In the genomic region with DNA sequence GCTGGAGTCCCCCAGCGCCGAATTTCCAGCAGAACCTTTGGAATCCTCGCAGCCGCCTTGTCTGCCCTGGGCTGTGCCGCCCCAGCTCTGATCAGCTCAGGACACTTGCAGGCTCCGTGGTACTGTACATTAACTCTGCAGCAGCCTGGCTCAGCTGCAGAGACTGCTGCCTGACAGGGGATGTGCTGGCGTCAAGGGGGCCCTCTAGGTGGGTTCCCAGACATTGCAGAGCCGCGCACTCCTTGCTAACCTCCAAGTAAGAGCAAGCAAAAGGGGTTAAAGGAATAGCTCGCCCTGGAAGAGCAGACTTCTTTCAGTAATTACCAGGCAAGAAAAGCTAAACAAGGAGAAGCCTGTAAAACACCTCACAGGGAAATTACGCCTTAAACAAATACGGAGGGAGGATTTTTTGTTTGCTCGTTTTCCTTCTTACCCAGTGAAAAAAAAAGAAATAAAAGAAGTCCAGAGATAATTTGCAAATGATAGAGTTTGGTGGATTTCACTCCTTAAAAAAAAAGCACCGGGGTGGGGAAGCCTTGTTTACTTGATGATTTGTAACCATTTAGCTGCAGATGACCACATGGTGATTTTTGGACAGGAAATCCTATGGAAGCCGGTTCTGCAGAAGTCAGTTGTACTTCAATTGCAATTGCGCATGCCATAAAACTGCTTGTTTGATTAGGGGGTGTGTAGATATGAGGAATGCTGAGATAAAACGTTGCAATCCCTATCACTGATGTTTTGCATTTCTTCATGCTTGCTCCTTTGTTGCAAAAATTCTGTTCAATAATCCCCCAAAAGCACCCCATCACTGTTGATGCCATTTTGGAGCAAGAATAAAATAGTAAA, we compare ENCODE assay signal across 8 cellular contexts.
DNase-seq lines count a peak whose midpoint lies in the region; ATAC-seq lines count a peak whose summit lies in the region.

No MANE protein-coding gene starts in this region.

- peak; percentile 15 for DNase-seq in 8988T
- DNase-seq in HT-29 (ENCODE audit: low spot score): peak; percentile 72
- peak; percentile 78 for DNase-seq in SK-MEL-5 (ENCODE audit: low read depth, low spot score)
- DNase-seq in foreskin melanocyte: peak; percentile 57
- DNase-seq in non-pigmented ciliary epithelial cell (ENCODE audit: low read depth): peak; percentile 36

- no peak for ATAC-seq in GM21526 (IDR thresholded peaks at IDR 0.05; ENCODE audit: low FRiP score, unreplicated experiment)
- ATAC-seq in HG03457 (IDR thresholded peaks at IDR 0.05; ENCODE audit: unreplicated experiment): no peak
- ATAC-seq in GM21390 (IDR thresholded peaks at IDR 0.05; ENCODE audit: unreplicated experiment): no peak

- in situ Hi-C loops in SK-MEL-5 (cut with HindIII; ENCODE audit: low pct_unique_long_range_greater_than_20kb, low sequenced_read_pairs): no loop called here

Comparison
In these comparisons a context has a peak if more than half of its experiments do, and no peak if none do; other contexts are left out.
1. DNase-seq: peak in every context shown above with its lines; median percentile 78 in SK-MEL-5; 72 in HT-29; 57 in foreskin melanocyte; 36 in non-pigmented ciliary epithelial cell; 15 in 8988T.